ENCODE assay signal across 1 cellular context in the genomic region with DNA sequence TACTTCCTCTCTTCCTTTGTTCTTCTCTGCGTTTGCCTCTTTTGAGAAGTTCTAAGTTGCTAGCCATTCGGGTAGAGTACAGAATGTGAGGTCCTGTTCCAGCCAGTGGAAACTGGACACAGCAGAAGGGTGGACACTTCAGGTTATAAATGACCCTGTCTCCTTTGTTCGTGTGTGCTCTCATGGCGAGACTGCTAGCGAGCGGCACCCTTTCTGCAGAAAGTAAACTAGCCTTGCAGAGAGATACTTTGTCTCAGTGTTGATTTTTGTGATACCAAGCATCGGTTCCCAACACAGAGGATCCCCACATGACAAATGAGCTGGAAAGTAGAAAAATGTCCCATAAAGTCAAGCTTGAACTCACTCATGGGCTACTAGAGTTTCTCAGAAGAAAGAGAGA.
TF ChIP-seq lines count a peak whose summit lies in the region.

No MANE protein-coding gene starts in this region.

TF ChIP-seq in HCT116, 20 proteins besides CTCF, POLR2A, EP300 and RAD21:
- peak; percentile 40; the same call in 1 of the 2 replicates for TF ChIP-seq CBX3 (IDR thresholded peaks at IDR 0.05; ENCODE audit: low read depth)
